In genomic region chr10:58372630-58373445, GRCh38 we compare ENCODE assay signal across 14 cellular contexts. TPM values are rescaled to one million over a fixed set of nuclear protein-coding genes. Genes with fewer than 3 reads are reported as not detected.
DNase-seq lines count a peak whose midpoint lies in the region; ATAC-seq and TF ChIP-seq lines count a peak whose summit lies in the region.
"Had no signal": no experiment of that assay in that cellular context is flagged by ENCODE, and none has a peak within 500 bp of the region (broad histone marks: within the 10 kb centered on the region; RNA-seq: fewer than 3 reads in every experiment).

No MANE protein-coding gene starts in this region.

- no peaks in the 10 kb centered on the region for H4K20me1 ChIP-seq in hepatocyte (ENCODE audit: insufficient read depth, poor library complexity, severe bottlenecking)

- no peaks in the 10 kb centered on the region for H3K4me1 ChIP-seq in CD8-positive, alpha-beta T cell (ENCODE audit: insufficient read depth, low read length)
- no peaks in the 10 kb centered on the region for H3K4me1 ChIP-seq in hepatocyte (ENCODE audit: insufficient read depth)
- H3K4me1 ChIP-seq: BLaER1 treated with 17β-estradiol and CSF1 and Interleukin-3, amounts not matched to agents 10 nM and 100 nM had no signal

- H3K9me2 ChIP-seq in hepatocyte (replicated peaks; ENCODE audit: insufficient read depth) = no peaks in the 10 kb centered on the region

- H3K27me3 ChIP-seq in CD8-positive, alpha-beta T cell (ENCODE audit: insufficient read depth, low read length) = no peaks in the 10 kb centered on the region
- no peaks in the 10 kb centered on the region for H3K27me3 ChIP-seq in hepatocyte
- H3K27me3 ChIP-seq: BLaER1 treated with 17β-estradiol and CSF1 and Interleukin-3, amounts not matched to agents 10 nM and 100 nM had no signal

- no peak overlapping the region for H3K4me2 ChIP-seq in hepatocyte
- H3K4me2 ChIP-seq: BLaER1 treated with 17β-estradiol and CSF1 and Interleukin-3, amounts not matched to agents 10 nM and 100 nM had no signal

- ATAC-seq in GM18873 (IDR thresholded peaks at IDR 0.05; ENCODE audit: low FRiP score, unreplicated experiment) (peak; percentile 72), GM21786 (IDR thresholded peaks at IDR 0.05; ENCODE audit: unreplicated experiment) (peak; percentile 75), HG03342 (IDR thresholded peaks at IDR 0.05; ENCODE audit: unreplicated experiment) (peak; percentile 79)
- ATAC-seq in CD8-positive, alpha-beta T cell = no peak

- POLR2A ChIA-PET in CD8-positive, alpha-beta T cell (lab: Charles Lee) = interaction anchor here (1.5 kb wide), 1 partner anchor 10 kb away, joined by 4 read pairs; no protein-coding TSS in a partner anchor
- POLR2A ChIA-PET in HEK293T (lab: Yijun Ruan, JAX) = interaction anchor here (0.9 kb wide), 1 partner anchor 12 kb away, joined by 3 read pairs; no protein-coding TSS in a partner anchor

- peaks cover 3% of the 10 kb centered on the region for H3K36me3 Mint-ChIP-seq in CD8-positive, alpha-beta T cell
- H3K36me3 Mint-ChIP-seq: activated naive CD8-positive, alpha-beta T cell treated with anti-CD3 and anti-CD28 coated beads for 36 hours had no signal

- WGBS in hepatocyte (ENCODE audit: low lambda C conversion rate, missing lambda C conversion rate) = 66% methylated on average over 4 of the region's 4 CpGs

- DNase-seq in left kidney (ENCODE audit: low read depth, low spot score) = peak; percentile 24
- no peak for DNase-seq in CD8-positive, alpha-beta T cell
- DNase-seq in GM19238 (ENCODE audit: insufficient read length, low spot score) = no peak
- no peak for DNase-seq in HEK293T (ENCODE audit: extremely low spot score)
- DNase-seq in hepatocyte (ENCODE audit: low spot score) = no peak
- DNase-seq: activated CD8-positive, alpha-beta memory T cell treated with anti-CD3 and anti-CD28 coated beads, Interleukin-2, amount 50 U/mL, for 48 hours; activated naive CD8-positive, alpha-beta T cell treated with anti-CD3 and anti-CD28 coated beads for 36 hours; NCI-H524 treated with DMSO at 0.1 percent for 48 hours; SIG-M5 had no signal

- CTCF ChIA-PET in CD8-positive, alpha-beta T cell (lab: Charles Lee) = no interaction called here
- CTCF ChIA-PET in HEK293T (lab: Yijun Ruan, JAX) = no interaction called here

- no peak overlapping the region for H3K4me3 ChIP-seq in CD8-positive, alpha-beta T cell (ENCODE audit: low read depth, low read length)
- H3K4me3 ChIP-seq in hepatocyte = no peak overlapping the region
- H3K4me3 ChIP-seq: BLaER1 treated with 17β-estradiol and CSF1 and Interleukin-3, amounts not matched to agents 10 nM and 100 nM had no signal

- H3K9me3 Mint-ChIP-seq in CD8-positive, alpha-beta T cell = no peaks in the 10 kb centered on the region
- H3K9me3 Mint-ChIP-seq: activated naive CD8-positive, alpha-beta T cell treated with anti-CD3 and anti-CD28 coated beads for 36 hours had no signal

- H3K36me3 ChIP-seq in CD8-positive, alpha-beta T cell (ENCODE audit: insufficient read depth, low read length) = no peaks in the 10 kb centered on the region
- no peaks in the 10 kb centered on the region for H3K36me3 ChIP-seq in hepatocyte (replicated peaks; ENCODE audit: insufficient read depth, low read depth)

- no peaks in the 10 kb centered on the region for H3K27me3 Mint-ChIP-seq in CD8-positive, alpha-beta T cell (ENCODE audit: low read depth)
- H3K27me3 Mint-ChIP-seq: activated naive CD8-positive, alpha-beta T cell treated with anti-CD3 and anti-CD28 coated beads for 36 hours had no signal

- H3K79me2 ChIP-seq in hepatocyte = no peaks in the 10 kb centered on the region

- no peak for TF ChIP-seq CTCF in CD8-positive, alpha-beta T cell (IDR thresholded peaks at IDR 0.05)
- TF ChIP-seq CTCF in hepatocyte (IDR thresholded peaks at IDR 0.05; ENCODE audit: poor library complexity) = no peak

- H3K27ac Mint-ChIP-seq in CD8-positive, alpha-beta T cell = no peak overlapping the region
- H3K27ac Mint-ChIP-seq: activated naive CD8-positive, alpha-beta T cell treated with anti-CD3 and anti-CD28 coated beads for 36 hours had no signal

- H3K4me1 Mint-ChIP-seq in CD8-positive, alpha-beta T cell (ENCODE audit: low read depth) = no peaks in the 10 kb centered on the region
- H3K4me1 Mint-ChIP-seq: activated naive CD8-positive, alpha-beta T cell treated with anti-CD3 and anti-CD28 coated beads for 36 hours had no signal

- no peak overlapping the region for H2AFZ ChIP-seq in hepatocyte

- H3K9me3 ChIP-seq in CD8-positive, alpha-beta T cell (ENCODE audit: low read length) = no peaks in the 10 kb centered on the region
- no peaks in the 10 kb centered on the region for H3K9me3 ChIP-seq in hepatocyte (ENCODE audit: low read depth)
- H3K9me3 ChIP-seq: BLaER1 treated with 17β-estradiol and CSF1 and Interleukin-3, amounts not matched to agents 10 nM and 100 nM had no signal

- H3K4me3 Mint-ChIP-seq in CD8-positive, alpha-beta T cell = no peak overlapping the region
- H3K4me3 Mint-ChIP-seq: activated naive CD8-positive, alpha-beta T cell treated with anti-CD3 and anti-CD28 coated beads for 36 hours had no signal

- intact Hi-C loops in CD8-positive, alpha-beta T cell (cut with DNase I, micrococcal nuclease) = no loop called here

- no peak overlapping the region for H3K27ac ChIP-seq in CD8-positive, alpha-beta T cell (ENCODE audit: low read depth, low read length)
- no peak overlapping the region for H3K27ac ChIP-seq in hepatocyte
- H3K27ac ChIP-seq: BLaER1 treated with 17β-estradiol and CSF1 and Interleukin-3, amounts not matched to agents 10 nM and 100 nM; VCaP had no signal

TF ChIP-seq in HEK293T, 16 proteins besides CTCF, POLR2A, EP300 and RAD21:
- TF ChIP-seq SUZ12 (IDR thresholded peaks at IDR 0.05) (no peak), NFRKB (IDR thresholded peaks at IDR 0.05) (no peak), BHLHE40 (IDR thresholded peaks at IDR 0.05; ENCODE audit: borderline replicate concordance) (no peak), L3MBTL2 (conservative IDR thresholded peaks at IDR 0.05) (no peak), PKNOX1 (IDR thresholded peaks at IDR 0.05) (no peak), FOXA1 (IDR thresholded peaks at IDR 0.05) (no peak), ZNF384 (IDR thresholded peaks at IDR 0.05) (no peak), ARNT (IDR thresholded peaks at IDR 0.05) (no peak), ELF4 (IDR thresholded peaks at IDR 0.05) (no peak), FOXM1 (IDR thresholded peaks at IDR 0.05; ENCODE audit: borderline replicate concordance) (no peak), LEF1 (IDR thresholded peaks at IDR 0.05; ENCODE audit: borderline replicate concordance) (no peak), SP1 (IDR thresholded peaks at IDR 0.05) (no peak), FOXK2 (IDR thresholded peaks at IDR 0.05) (no peak), TARDBP (IDR thresholded peaks at IDR 0.05) (no peak), CTBP1 (IDR thresholded peaks at IDR 0.05; ENCODE audit: borderline replicate concordance) (no peak)

RNA-seq across cellular contexts. Expression of gene TFAM, which starts 12.4 kb away (rescaled TPM):
- 10 to 100 TPM; 53.7 to 55.7 TPM for total RNA-seq in CD8-positive, alpha-beta T cell
- total RNA-seq in hepatocyte = 26.0 and 41.6 TPM in 2 replicates
- 23.6 and 27.7 TPM in 2 replicates for polyA plus RNA-seq in hepatocyte

RNA-seq across cellular contexts. Expression of gene UBE2D1, which starts 38.0 kb away (rescaled TPM):
- 1 to 10 TPM; 8.8 to 9.4 TPM for total RNA-seq in CD8-positive, alpha-beta T cell
- 26.6 and 28.7 TPM in 2 replicates for total RNA-seq in hepatocyte
- 19.2 and 22.1 TPM in 2 replicates for polyA plus RNA-seq in hepatocyte
